ENCODE assay signal across 8 cellular contexts in the genomic region with DNA sequence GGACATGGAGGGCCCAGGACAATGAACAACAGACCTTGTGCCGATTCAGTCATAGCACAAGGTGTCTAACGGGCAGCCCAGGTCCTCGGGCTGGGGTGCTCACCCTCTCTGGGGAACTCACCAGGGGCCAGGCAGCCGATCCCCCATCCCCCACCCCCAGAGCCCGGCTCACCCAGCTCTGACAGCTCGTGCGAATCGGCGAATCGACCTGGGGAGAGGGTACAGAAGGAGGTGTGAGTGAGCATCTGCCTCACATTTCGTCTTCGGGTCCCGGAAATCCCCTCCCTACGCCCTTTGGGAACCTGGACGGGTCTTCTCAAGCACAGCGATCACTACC. TPM values are rescaled to one million over a fixed set of nuclear protein-coding genes. Genes with fewer than 3 reads are reported as not detected.
A peak's percentile ranks its signal among the peaks of the same experiment; 100 is the strongest.
DNase-seq lines count a peak whose midpoint lies in the region; ATAC-seq and TF ChIP-seq lines count a peak whose summit lies in the region.

No MANE protein-coding gene starts in this region.

- H3K9me3 ChIP-seq in heart left ventricle = no peaks in the 10 kb centered on the region
- H3K9me3 ChIP-seq in iPS-15b (ENCODE audit: control insufficient read depth, insufficient read depth, low read length) = no peaks in the 10 kb centered on the region
- no peaks in the 10 kb centered on the region for H3K9me3 ChIP-seq in subcutaneous abdominal adipose tissue (ENCODE audit: control insufficient read depth in 5 of 5, low read length in 5 of 5)

- H3K27me3 Mint-ChIP-seq in activated CD4-positive, alpha-beta memory T cell treated with anti-CD3 and anti-CD28 coated beads, Interleukin-2, amount 10 ng/mL, durations not matched to agents 7 days and 5 days = peaks cover 6% of the 10 kb centered on the region

- peak overlapping the region; percentile 97 for H3K4me3 Mint-ChIP-seq in activated CD4-positive, alpha-beta memory T cell treated with anti-CD3 and anti-CD28 coated beads, Interleukin-2, amount 10 ng/mL, durations not matched to agents 7 days and 5 days

- TF ChIP-seq POLR2A in heart left ventricle (IDR thresholded peaks at IDR 0.05) = no peak

- 3 to 7% (median 5%) methylated on average over 12 to 16 of the region's 16 CpGs for WGBS in heart left ventricle, 4 donors

- no peaks in the 10 kb centered on the region for H3K9me3 Mint-ChIP-seq in activated CD4-positive, alpha-beta memory T cell treated with anti-CD3 and anti-CD28 coated beads, Interleukin-2, amount 10 ng/mL, durations not matched to agents 7 days and 5 days

- intact Hi-C loops in heart left ventricle (cut with DNase I) (loop anchor here in 6 of 10 donors (1.0 to 10.0 kb wide), 3 partner anchors 52 to 70 kb away; a partner anchor contains a TSS), Right ventricle myocardium superior (cut with DNase I) (loop anchor here (5.0 kb wide), 1 partner anchor 60 kb away; no protein-coding TSS in a partner anchor)

- H3K4me1 ChIP-seq in heart left ventricle (peaks cover 3 to 52% (median 28%) of the 10 kb centered on the region in 12 donors), iPS-15b (ENCODE audit: control insufficient read depth, insufficient read depth, low read length) (peaks cover 26% of the 10 kb centered on the region), subcutaneous abdominal adipose tissue (ENCODE audit: control insufficient read depth in 5 of 5, insufficient read depth in 5 of 5, low read length in 5 of 5) (peaks cover 1 to 54% (median 29%) of the 10 kb centered on the region in 5 donors)

- DNase-seq in heart left ventricle (peak in 1 of 5 donors; percentile 51), Right ventricle myocardium superior (no peak), COR-L47 (lab: John Stamatoyannopoulos, UW) (no peak), CD1c-positive myeloid dendritic cell (ENCODE audit: extremely low spot score) (no peak)
- DNase-seq in activated CD4-positive, alpha-beta memory T cell treated with anti-CD3 and anti-CD28 coated beads, Interleukin-2, amount 10 ng/mL, durations not matched to agents 7 days and 5 days = peak; percentile 41

- H3K27ac ChIP-seq in heart left ventricle (peak overlapping the region; percentile 77 to 97 (median 90)), subcutaneous abdominal adipose tissue (ENCODE audit: low read depth, low read length) (peak overlapping the region; percentile 84)

- H3K4me3 ChIP-seq in heart left ventricle = peak overlapping the region; percentile 75 to 100 (median 94)
- peak overlapping the region; percentile 95 for H3K4me3 ChIP-seq in iPS-15b (ENCODE audit: low read depth, low read length)
- H3K4me3 ChIP-seq in subcutaneous abdominal adipose tissue (ENCODE audit: low read depth in 1 of 5, low read length in 5 of 5) = peak overlapping the region; percentile 92 to 99 (median 96)

- H3K36me3 ChIP-seq in heart left ventricle (peaks cover 0 to 39% (median 37%) of the 10 kb centered on the region in 9 donors), iPS-15b (ENCODE audit: control insufficient read depth, insufficient read depth, low read length) (peaks cover 23% of the 10 kb centered on the region), subcutaneous abdominal adipose tissue (ENCODE audit: control insufficient read depth in 5 of 5, insufficient read depth in 5 of 5, low read length in 5 of 5) (peaks cover 0 to 39% (median 33%) of the 10 kb centered on the region in 5 donors)

- peak overlapping the region; percentile 56 for H3K9ac ChIP-seq in iPS-15b (ENCODE audit: low read depth, low read length)
- H3K9ac ChIP-seq in subcutaneous abdominal adipose tissue (ENCODE audit: low read length in 5 of 5) = peak overlapping the region in 4 of 5 donors; percentile 90 to 98 (median 91)

- CTCF ChIA-PET in activated CD4-positive, alpha-beta memory T cell treated with anti-CD3 and anti-CD28 coated beads, Interleukin-2, amount 10 ng/mL, durations not matched to agents 7 days and 5 days (lab: Charles Lee) = interaction anchor here (0.9 to 1.9 kb wide), 9 partner anchors 13 to 436 kb away, joined by 3 to 12 read pairs (median 4); a partner anchor contains a TSS

- peak overlapping the region; percentile 97 for H3K27ac Mint-ChIP-seq in activated CD4-positive, alpha-beta memory T cell treated with anti-CD3 and anti-CD28 coated beads, Interleukin-2, amount 10 ng/mL, durations not matched to agents 7 days and 5 days

- POLR2A ChIA-PET in activated CD4-positive, alpha-beta memory T cell treated with anti-CD3 and anti-CD28 coated beads, Interleukin-2, amount 10 ng/mL, durations not matched to agents 7 days and 5 days (lab: Charles Lee) = interaction anchor here (0.7 to 6.1 kb wide), 15 partner anchors 8 to 146 kb away, joined by 3 to 78 read pairs (median 6); a partner anchor contains a TSS

- peaks cover 2 to 12% (median 6%) of the 10 kb centered on the region in 9 donors for H3K27me3 ChIP-seq in heart left ventricle
- peaks cover 13% of the 10 kb centered on the region for H3K27me3 ChIP-seq in iPS-15b (ENCODE audit: control insufficient read depth, insufficient read depth, low read length)
- H3K27me3 ChIP-seq in subcutaneous abdominal adipose tissue (ENCODE audit: control insufficient read depth in 5 of 5, insufficient read depth in 4 of 5, low read length in 5 of 5) = peaks cover 0 to 10% (median 4%) of the 10 kb centered on the region in 5 donors

- H3K36me3 Mint-ChIP-seq in activated CD4-positive, alpha-beta memory T cell treated with anti-CD3 and anti-CD28 coated beads, Interleukin-2, amount 10 ng/mL, durations not matched to agents 7 days and 5 days (ENCODE audit: low read depth) = peaks cover 24% of the 10 kb centered on the region

- no peak for TF ChIP-seq CTCF in heart left ventricle (IDR thresholded peaks at IDR 0.05)

- no peak for ATAC-seq in heart left ventricle
- ATAC-seq in Right ventricle myocardium superior (ENCODE audit: poor library complexity) = no peak
- ATAC-seq in HG03565 (IDR thresholded peaks at IDR 0.05; ENCODE audit: unreplicated experiment) = no peak

- H3K4me1 Mint-ChIP-seq in activated CD4-positive, alpha-beta memory T cell treated with anti-CD3 and anti-CD28 coated beads, Interleukin-2, amount 10 ng/mL, durations not matched to agents 7 days and 5 days = peaks cover 41% of the 10 kb centered on the region

RNA-seq across cellular contexts. Expression of a gene that starts 0.4 kb away (rescaled TPM):
- 10 to 100 TPM; 10.4 to 20.0 (median 14.6) TPM for total RNA-seq in heart left ventricle
- 10 to 100 TPM; 16.3 to 22.8 TPM for polyA plus RNA-seq in heart left ventricle
- 8.5 TPM for total RNA-seq in Right ventricle myocardium superior
- total RNA-seq in activated CD4-positive, alpha-beta memory T cell treated with anti-CD3 and anti-CD28 coated beads, Interleukin-2, amount 10 ng/mL, durations not matched to agents 7 days and 5 days = 10 to 100 TPM; 54.1 to 55.0 TPM

RNA-seq across cellular contexts. Expression of a gene that starts 5.2 kb away (rescaled TPM):
- total RNA-seq in heart left ventricle (under 1 TPM in 1 of 9 donors, not detected in 8; 0.88 TPM), Right ventricle myocardium superior (not detected)
- polyA plus RNA-seq in heart left ventricle = under 1 TPM in 1 of 2 donors, not detected in 1; 0.17 TPM
- 1 to 10 TPM in 1 of 2 experiments, under 1 TPM in 1; 0.58 to 1.1 TPM for total RNA-seq in activated CD4-positive, alpha-beta memory T cell treated with anti-CD3 and anti-CD28 coated beads, Interleukin-2, amount 10 ng/mL, durations not matched to agents 7 days and 5 days

RNA-seq across cellular contexts. Expression of a gene that starts 10.2 kb away (rescaled TPM):
- under 1 TPM in 4 of 9 donors, not detected in 5; 0.37 to 1.00 (median 0.46) TPM for total RNA-seq in heart left ventricle
- under 1 TPM; 0.40 to 0.46 TPM for polyA plus RNA-seq in heart left ventricle
- total RNA-seq in Right ventricle myocardium superior = not detected
- 1 to 10 TPM; 1.5 to 2.3 TPM for total RNA-seq in activated CD4-positive, alpha-beta memory T cell treated with anti-CD3 and anti-CD28 coated beads, Interleukin-2, amount 10 ng/mL, durations not matched to agents 7 days and 5 days

RNA-seq across cellular contexts. Expression of a gene that starts 31.8 kb away (rescaled TPM):
- 1 to 10 TPM; 5.0 to 8.0 (median 7.6) TPM for total RNA-seq in heart left ventricle
- polyA plus RNA-seq in heart left ventricle = 1 to 10 TPM; 2.4 to 3.1 TPM
- total RNA-seq in Right ventricle myocardium superior = 4.5 TPM
- under 1 TPM; 0.48 to 0.50 TPM for total RNA-seq in activated CD4-positive, alpha-beta memory T cell treated with anti-CD3 and anti-CD28 coated beads, Interleukin-2, amount 10 ng/mL, durations not matched to agents 7 days and 5 days
